In genomic region chr17:10744509-10745000, GRCh38 we compare ENCODE assay signal across 1 cellular context.
TF ChIP-seq lines count a peak whose summit lies in the region.

No MANE protein-coding gene starts in this region.

TF ChIP-seq in HepG2, 621 proteins besides CTCF, POLR2A, EP300 and RAD21 (continued from another document):
- TF ChIP-seq ZNF512B (CRISPR knock-in tag; IDR thresholded peaks at IDR 0.05; ENCODE audit: borderline replicate concordance) (0 out of 2 replicates have a peak, but pooled peaks have one; percentile 59), PITX1 (CRISPR knock-in tag; IDR thresholded peaks at IDR 0.05) (no peak)
